8 cellular contexts compared by ENCODE assay signal in genomic region chr1:212315907-212316306, GRCh38. TPM values are rescaled to one million over a fixed set of nuclear protein-coding genes. Genes with fewer than 3 reads are reported as not detected.
DNase-seq lines count a peak whose midpoint lies in the region; ATAC-seq lines count a peak whose summit lies in the region.

No MANE protein-coding gene starts in this region.

- DNase-seq in DMS53 treated with DMSO at 0.1 percent for 48 hours (lab: John Stamatoyannopoulos, UW; ENCODE audit: unreplicated experiment) (peak; percentile 18), HS-27A (ENCODE audit: low read depth) (peak; percentile 19), left colon (no peak), NOMO-1 treated with dmso at 0.1 percent for 144 hours (lab: John Stamatoyannopoulos, UW; ENCODE audit: unreplicated experiment) (no peak), NCI-H526 treated with DMSO at 0.1 percent for 48 hours (lab: John Stamatoyannopoulos, UW) (no peak), iPS-NIHi11 (ENCODE audit: low spot score) (no peak), T1000 (lab: John Stamatoyannopoulos, UW) (no peak)
- no peak for DNase-seq in activated T-helper 2 cell treated with anti-CD3 and anti-CD28 coated beads, Interferon-gamma antibody, Interleukin-2, Interleukin-4, amounts not matched to agents 10 μg/mL and 5 μg/mL and 100 μg/mL, durations not matched to agents 14 hours and 24 hours and 36 hours (ENCODE audit: low spot score)

- no peaks in the 10 kb centered on the region for H3K9me3 Mint-ChIP-seq in activated T-helper 2 cell treated with anti-CD3 and anti-CD28 coated beads, Interferon-gamma antibody, Interleukin-2, Interleukin-4, amounts not matched to agents 10 μg/mL and 5 μg/mL and 100 μg/mL, durations not matched to agents 14 hours and 24 hours and 36 hours

- ATAC-seq in left colon = peak; percentile 80

- H3K27me3 Mint-ChIP-seq in activated T-helper 2 cell treated with anti-CD3 and anti-CD28 coated beads, Interferon-gamma antibody, Interleukin-2, Interleukin-4, amounts not matched to agents 10 μg/mL and 5 μg/mL and 100 μg/mL, durations not matched to agents 14 hours and 24 hours and 36 hours (ENCODE audit: low read depth) = no peaks in the 10 kb centered on the region

- intact Hi-C loops in activated T-helper 2 cell treated with anti-CD3 and anti-CD28 coated beads, Interferon-gamma antibody, Interleukin-2, Interleukin-4, amounts not matched to agents 10 μg/mL and 5 μg/mL and 100 μg/mL, durations not matched to agents 14 hours and 24 hours and 36 hours (cut with micrococcal nuclease) = loop anchor here (5.0 kb wide), 2 partner anchors 154 to 249 kb away; no protein-coding TSS in a partner anchor
- intact Hi-C loops in left colon (cut with DNase I, micrococcal nuclease) = no loop called here

- H3K36me3 Mint-ChIP-seq in activated T-helper 2 cell treated with anti-CD3 and anti-CD28 coated beads, Interferon-gamma antibody, Interleukin-2, Interleukin-4, amounts not matched to agents 10 μg/mL and 5 μg/mL and 100 μg/mL, durations not matched to agents 14 hours and 24 hours and 36 hours (ENCODE audit: low read depth) = peaks cover 20% of the 10 kb centered on the region

- H3K4me3 Mint-ChIP-seq in activated T-helper 2 cell treated with anti-CD3 and anti-CD28 coated beads, Interferon-gamma antibody, Interleukin-2, Interleukin-4, amounts not matched to agents 10 μg/mL and 5 μg/mL and 100 μg/mL, durations not matched to agents 14 hours and 24 hours and 36 hours (ENCODE audit: low read depth) = no peak overlapping the region

- peaks cover 20% of the 10 kb centered on the region for H3K4me1 Mint-ChIP-seq in activated T-helper 2 cell treated with anti-CD3 and anti-CD28 coated beads, Interferon-gamma antibody, Interleukin-2, Interleukin-4, amounts not matched to agents 10 μg/mL and 5 μg/mL and 100 μg/mL, durations not matched to agents 14 hours and 24 hours and 36 hours (ENCODE audit: low read depth)

- H3K27ac Mint-ChIP-seq in activated T-helper 2 cell treated with anti-CD3 and anti-CD28 coated beads, Interferon-gamma antibody, Interleukin-2, Interleukin-4, amounts not matched to agents 10 μg/mL and 5 μg/mL and 100 μg/mL, durations not matched to agents 14 hours and 24 hours and 36 hours = peak overlapping the region; percentile 3

RNA-seq across cellular contexts. Expression of gene PPP2R5A, which starts 30.7 kb away (rescaled TPM):
- 40.4 and 42.1 TPM in 2 replicates for total RNA-seq in activated T-helper 2 cell treated with anti-CD3 and anti-CD28 coated beads, Interferon-gamma antibody, Interleukin-2, Interleukin-4, amounts not matched to agents 10 μg/mL and 5 μg/mL and 100 μg/mL, durations not matched to agents 14 hours and 24 hours and 36 hours
- 10 to 100 TPM; 61.0 to 69.5 TPM for total RNA-seq in left colon

Comparison
In these comparisons a context has a peak if more than half of its experiments do, and no peak if none do; other contexts are left out.
1. DNase-seq: peak in DMS53 treated with DMSO at 0.1 percent for 48 hours (single experiment) and HS-27A (single experiment); none in activated T-helper 2 cell treated with anti-CD3 and anti-CD28 coated beads, Interferon-gamma antibody, Interleukin-2, Interleukin-4, amounts not matched to agents 10 μg/mL and 5 μg/mL and 100 μg/mL, durations not matched to agents 14 hours and 24 hours and 36 hours (single experiment), left colon (0 of 2), NOMO-1 treated with dmso at 0.1 percent for 144 hours (single experiment), NCI-H526 treated with DMSO at 0.1 percent for 48 hours (single experiment), iPS-NIHi11 (single experiment) and T1000 (single experiment).